Comparison of ENCODE assay signal across 8 cellular contexts in genomic region chr4:108173599-108174057, GRCh38. TPM values are rescaled to one million over a fixed set of nuclear protein-coding genes. Genes with fewer than 3 reads are reported as not detected.
DNase-seq lines count a peak whose midpoint lies in the region; ATAC-seq, FAIRE-seq and TF ChIP-seq lines count a peak whose summit lies in the region.

No MANE protein-coding gene starts in this region.

- ATAC-seq in upper lobe of left lung (ENCODE audit: low FRiP score in 2 of 2) (no peak), GM18502 (IDR thresholded peaks at IDR 0.05; ENCODE audit: poor library complexity, unreplicated experiment) (no peak)

- no peak for TF ChIP-seq CTCF in upper lobe of left lung (IDR thresholded peaks at IDR 0.05)

- H3K4me1 Mint-ChIP-seq in activated naive CD4-positive, alpha-beta T cell treated with anti-CD3 and anti-CD28 coated beads, Interleukin-2, amount 10 ng/mL, durations not matched to agents 7 days and 5 days = peaks cover 64% of the 10 kb centered on the region

- H3K4me3 ChIP-seq in adipocyte (ENCODE audit: low read length) (peak overlapping the region; percentile 79), mesendoderm (ENCODE audit: low read length) (no peak overlapping the region), upper lobe of left lung (peak overlapping the region; percentile 56 to 67 (median 62))

- peak overlapping the region; percentile 23 for H3K18ac ChIP-seq in mesendoderm (ENCODE audit: low read length)

- H3K36me3 ChIP-seq in adipocyte (ENCODE audit: control insufficient read depth, insufficient read depth, low read length, severe bottlenecking) (no peaks in the 10 kb centered on the region), mesendoderm (ENCODE audit: control insufficient read depth, insufficient read depth, low read length) (no peaks in the 10 kb centered on the region), upper lobe of left lung (no peaks in the 10 kb centered on the region)

- H3K4me2 ChIP-seq in mesendoderm (ENCODE audit: low read length) = no peak overlapping the region

- H3K9me3 ChIP-seq in adipocyte (ENCODE audit: control insufficient read depth, low read length) (no peaks in the 10 kb centered on the region), upper lobe of left lung (no peaks in the 10 kb centered on the region)

- no peaks in the 10 kb centered on the region for H3K9me3 Mint-ChIP-seq in activated naive CD4-positive, alpha-beta T cell treated with anti-CD3 and anti-CD28 coated beads, Interleukin-2, amount 10 ng/mL, durations not matched to agents 7 days and 5 days

- no peak overlapping the region for H4K8ac ChIP-seq in mesendoderm (ENCODE audit: low read depth, low read length)

- FAIRE-seq in HTR-8/SVneo (lab: Jason Lieb, UNC) = no peak

- no peaks in the 10 kb centered on the region for H3K79me2 ChIP-seq in mesendoderm (ENCODE audit: control insufficient read depth, insufficient read depth, low read length)

- no peak for TF ChIP-seq POLR2A in upper lobe of left lung (IDR thresholded peaks at IDR 0.05)

- H2BK120ac ChIP-seq in mesendoderm (ENCODE audit: low read depth, low read length) = no peak overlapping the region

- no CpG with 5 or more reads among the region's 11 CpGs for WGBS in mesendoderm (ENCODE audit: extremely low coverage, insufficient coverage, low lambda C conversion rate)
- WGBS in upper lobe of left lung, 2 donors = 66 to 71% methylated on average over 11 of the region's 11 CpGs

- H3K79me1 ChIP-seq in mesendoderm (ENCODE audit: low read length) = no peaks in the 10 kb centered on the region

- no peak overlapping the region for H2BK5ac ChIP-seq in mesendoderm (ENCODE audit: low read length)

- peaks cover 65% of the 10 kb centered on the region for H3K27me3 ChIP-seq in adipocyte (replicated peaks; ENCODE audit: control insufficient read depth, insufficient read depth, low read length)
- peaks cover 2% of the 10 kb centered on the region for H3K27me3 ChIP-seq in mesendoderm (ENCODE audit: insufficient read depth, low read length, poor library complexity)
- H3K27me3 ChIP-seq in upper lobe of left lung = peaks cover 0 to 28% (median 12%) of the 10 kb centered on the region in 4 donors

- H3K27me3 Mint-ChIP-seq in activated naive CD4-positive, alpha-beta T cell treated with anti-CD3 and anti-CD28 coated beads, Interleukin-2, amount 10 ng/mL, durations not matched to agents 7 days and 5 days = peaks cover 27% of the 10 kb centered on the region

- CTCF ChIA-PET in activated naive CD4-positive, alpha-beta T cell treated with anti-CD3 and anti-CD28 coated beads, Interleukin-2, amount 10 ng/mL, durations not matched to agents 7 days and 5 days (lab: Charles Lee) = interaction anchor here (1.0 to 2.5 kb wide), 6 partner anchors 10 to 318 kb away, joined by 3 to 9 read pairs (median 4); no protein-coding TSS in a partner anchor

- H3K4me1 ChIP-seq in adipocyte (ENCODE audit: control insufficient read depth, insufficient read depth, low read length) (no peaks in the 10 kb centered on the region), mesendoderm (ENCODE audit: control insufficient read depth, low read depth, low read length) (peaks cover 4% of the 10 kb centered on the region), upper lobe of left lung (peaks cover 18 to 35% (median 29%) of the 10 kb centered on the region in 4 donors)

- H3K23ac ChIP-seq in mesendoderm (ENCODE audit: low read length) = no peak overlapping the region

- no peak overlapping the region for H3K27ac ChIP-seq in mesendoderm (ENCODE audit: low read depth, low read length)
- H3K27ac ChIP-seq in upper lobe of left lung = peak overlapping the region in 2 of 4 donors; percentile 75 to 83

- peak overlapping the region; percentile 94 for H3K27ac Mint-ChIP-seq in activated naive CD4-positive, alpha-beta T cell treated with anti-CD3 and anti-CD28 coated beads, Interleukin-2, amount 10 ng/mL, durations not matched to agents 7 days and 5 days

- H3K4ac ChIP-seq in mesendoderm (ENCODE audit: low read depth, low read length) = no peak overlapping the region

- peak overlapping the region; percentile 40 for H3K9ac ChIP-seq in adipocyte (ENCODE audit: low read length)
- peak overlapping the region; percentile 77 for H3K9ac ChIP-seq in mesendoderm (ENCODE audit: low read length)

- no peak overlapping the region for H4K5ac ChIP-seq in mesendoderm (ENCODE audit: low read length)

- H2BK15ac ChIP-seq in mesendoderm (replicated peaks; ENCODE audit: low read depth) = no peak overlapping the region

- no peak for TF ChIP-seq EP300 in upper lobe of left lung (IDR thresholded peaks at IDR 0.05)

- H3K4me3 Mint-ChIP-seq in activated naive CD4-positive, alpha-beta T cell treated with anti-CD3 and anti-CD28 coated beads, Interleukin-2, amount 10 ng/mL, durations not matched to agents 7 days and 5 days = peak overlapping the region; percentile 97

- no peak overlapping the region for H3K56ac ChIP-seq in mesendoderm (ENCODE audit: low read length)

- no peak for DNase-seq in activated naive CD4-positive, alpha-beta T cell treated with anti-CD3 and anti-CD28 coated beads, Interleukin-2, amount 10 ng/mL, durations not matched to agents 7 days and 5 days
- no peak for DNase-seq in activated naive CD4-positive, alpha-beta T cell treated with anti-CD3 and anti-CD28 coated beads, Interleukin-2, amount 50 U/mL, for 16 hours
- no peak for DNase-seq in adipocyte (ENCODE audit: low read depth)
- no peak for DNase-seq in mesendoderm
- no peak for DNase-seq in upper lobe of left lung
- no peak for DNase-seq in iPS-NIHi7 (ENCODE audit: extremely low spot score)
- DNase-seq in HTR-8/SVneo (ENCODE audit: insufficient read length, low spot score) = no peak

- H3K36me3 Mint-ChIP-seq in activated naive CD4-positive, alpha-beta T cell treated with anti-CD3 and anti-CD28 coated beads, Interleukin-2, amount 10 ng/mL, durations not matched to agents 7 days and 5 days = peaks cover 35% of the 10 kb centered on the region

- no peak overlapping the region for H2AK5ac ChIP-seq in mesendoderm (ENCODE audit: low read length)

RNA-seq across cellular contexts. Expression of gene LEF1, which starts 4.9 kb away (rescaled TPM):
- polyA plus RNA-seq in mesendoderm (2013, experiment 1 of 2) = 12.4 TPM
- 11.0 TPM for polyA plus RNA-seq in mesendoderm (2013, experiment 2 of 2)
- total RNA-seq in upper lobe of left lung = 1 to 10 TPM; 3.3 to 10.0 (median 5.6) TPM
